1 cellular context compared by ENCODE assay signal in genomic region chr9:129802833-129803678, GRCh38.
A peak's percentile ranks its signal among the peaks of the same experiment; 100 is the strongest.
TF ChIP-seq lines count a peak whose summit lies in the region.

Gene TOR1B (plus strand): TSS chr9:129803184. CDS start chr9:129803213, 29 bp downstream.

TF ChIP-seq in WTC11, 78 proteins besides CTCF, POLR2A, EP300 and RAD21 (continued from another document and continues in another):
- no peak for TF ChIP-seq PREB (CRISPR knock-in tag; IDR thresholded peaks at IDR 0.05; ENCODE audit: borderline replicate concordance)
- TF ChIP-seq JUN (CRISPR knock-in tag; IDR thresholded peaks at IDR 0.05): no peak
- no peak for TF ChIP-seq CBFB (CRISPR knock-in tag; IDR thresholded peaks at IDR 0.05; ENCODE audit: low read depth)
- no peak for TF ChIP-seq ATF2 (CRISPR knock-in tag; IDR thresholded peaks at IDR 0.05; ENCODE audit: borderline replicate concordance, low read depth)
- TF ChIP-seq FOXJ3 (CRISPR knock-in tag; IDR thresholded peaks at IDR 0.05; ENCODE audit: borderline replicate concordance): no peak
- TF ChIP-seq JAZF1 (CRISPR knock-in tag; IDR thresholded peaks at IDR 0.05): no peak
- TF ChIP-seq ERG (CRISPR knock-in tag; IDR thresholded peaks at IDR 0.05): no peak
- no peak for TF ChIP-seq MXD4 (CRISPR knock-in tag; IDR thresholded peaks at IDR 0.05; ENCODE audit: borderline replicate concordance)
- no peak for TF ChIP-seq ZNF416 (CRISPR knock-in tag; IDR thresholded peaks at IDR 0.05)
- TF ChIP-seq GABPB1 (CRISPR knock-in tag; IDR thresholded peaks at IDR 0.05): peak; percentile 86
- TF ChIP-seq STAT6 (CRISPR knock-in tag; conservative IDR thresholded peaks at IDR 0.05; ENCODE audit: low read depth): no peak
- TF ChIP-seq TCF7 (CRISPR knock-in tag; IDR thresholded peaks at IDR 0.05; ENCODE audit: low read depth): no peak
- no peak for TF ChIP-seq TP53 (CRISPR knock-in tag; IDR thresholded peaks at IDR 0.05)
- TF ChIP-seq GRHL2 (CRISPR knock-in tag; IDR thresholded peaks at IDR 0.05; ENCODE audit: insufficient replicate concordance, severe bottlenecking): no peak
- 0 out of 2 replicates have a peak, but pooled peaks have one; percentile 30 for TF ChIP-seq USF1 (CRISPR knock-in tag; IDR thresholded peaks at IDR 0.05)
- TF ChIP-seq TEAD4 (CRISPR knock-in tag; IDR thresholded peaks at IDR 0.05): no peak
- TF ChIP-seq NFATC4 (CRISPR knock-in tag; IDR thresholded peaks at IDR 0.05): no peak
- no peak for TF ChIP-seq HMGXB4 (CRISPR knock-in tag; IDR thresholded peaks at IDR 0.05)
- TF ChIP-seq E2F5 (CRISPR knock-in tag; IDR thresholded peaks at IDR 0.05): peak; percentile 54; the same call in 1 of the 2 replicates
- no peak for TF ChIP-seq ZSCAN18 (CRISPR knock-in tag; IDR thresholded peaks at IDR 0.05)
- TF ChIP-seq SOX15 (CRISPR knock-in tag; IDR thresholded peaks at IDR 0.05): no peak
- TF ChIP-seq ETV6 (CRISPR knock-in tag; IDR thresholded peaks at IDR 0.05): peak; percentile 63; the same call in 1 of the 2 replicates
- TF ChIP-seq HMGA2 (CRISPR knock-in tag; IDR thresholded peaks at IDR 0.05): no peak
- no peak for TF ChIP-seq ESRRA (CRISPR knock-in tag; IDR thresholded peaks at IDR 0.05; ENCODE audit: borderline replicate concordance)
- no peak for TF ChIP-seq ELF4 (CRISPR knock-in tag; IDR thresholded peaks at IDR 0.05; ENCODE audit: low read depth)
- no peak for TF ChIP-seq ZNF281 (CRISPR knock-in tag; IDR thresholded peaks at IDR 0.05)
- TF ChIP-seq OVOL2 (CRISPR knock-in tag; IDR thresholded peaks at IDR 0.05; ENCODE audit: borderline replicate concordance): no peak
- TF ChIP-seq FOXP1 (CRISPR knock-in tag; IDR thresholded peaks at IDR 0.05; ENCODE audit: borderline replicate concordance): peak; percentile 80; the same call in 1 of the 2 replicates
- no peak for TF ChIP-seq ATF1 (CRISPR knock-in tag; IDR thresholded peaks at IDR 0.05)
- no peak for TF ChIP-seq ZNF219 (CRISPR knock-in tag; IDR thresholded peaks at IDR 0.05; ENCODE audit: borderline replicate concordance)
- no peak for TF ChIP-seq ZNF532 (CRISPR knock-in tag; IDR thresholded peaks at IDR 0.05; ENCODE audit: borderline replicate concordance)
- 0 out of 2 replicates have a peak, but pooled peaks have one; percentile 30 for TF ChIP-seq CREB1 (CRISPR knock-in tag; IDR thresholded peaks at IDR 0.05)
- no peak for TF ChIP-seq MLX (CRISPR knock-in tag; IDR thresholded peaks at IDR 0.05)
- TF ChIP-seq ZNF423 (CRISPR knock-in tag; IDR thresholded peaks at IDR 0.05): no peak
- TF ChIP-seq ZNF671 (CRISPR knock-in tag; IDR thresholded peaks at IDR 0.05): no peak
- TF ChIP-seq MAX (CRISPR knock-in tag; IDR thresholded peaks at IDR 0.05): no peak; the same call in 1 of the 2 replicates
- TF ChIP-seq NR3C1 (CRISPR knock-in tag; conservative IDR thresholded peaks at IDR 0.05; ENCODE audit: low read depth): no peak
- no peak for TF ChIP-seq RORB (CRISPR knock-in tag; IDR thresholded peaks at IDR 0.05)
